21 cellular contexts compared by ENCODE assay signal in genomic region chr5:123808841-123809240, GRCh38.
DNase-seq lines count a peak whose midpoint lies in the region; ATAC-seq and TF ChIP-seq lines count a peak whose summit lies in the region.
"Had no signal": no experiment of that assay in that cellular context is flagged by ENCODE, and none has a peak within 500 bp of the region (broad histone marks: within the 10 kb centered on the region; RNA-seq: fewer than 3 reads in every experiment).

No MANE protein-coding gene starts in this region.

- H3K27ac ChIP-seq in BLaER1: peak overlapping the region; percentile 89; the same call in 1 of the 2 replicates
- H3K27ac ChIP-seq in HUES48 (ENCODE audit: low read depth, low read length): peak overlapping the region; percentile 44
- H3K27ac ChIP-seq in ectodermal cell (ENCODE audit: insufficient read depth, low read depth, low read length, poor library complexity, severe bottlenecking): peak overlapping the region; percentile 46
- H3K27ac ChIP-seq in neural progenitor cell: no peak overlapping the region
- H3K27ac ChIP-seq: coronary artery, lower lobe of right lung, SJCRH30, spleen, suprapubic skin had no signal

- no peaks in the 10 kb centered on the region for H3K27me3 ChIP-seq in BLaER1
- no peaks in the 10 kb centered on the region for H3K27me3 ChIP-seq in HUES48 (ENCODE audit: control insufficient read depth, insufficient read depth, low read length)
- no peaks in the 10 kb centered on the region for H3K27me3 ChIP-seq in ectodermal cell (ENCODE audit: control insufficient read depth, insufficient read depth, low read length, poor library complexity, severe bottlenecking)
- H3K27me3 ChIP-seq in neural progenitor cell: no peaks in the 10 kb centered on the region
- H3K27me3 ChIP-seq: gastrocnemius medialis, MG63, SJCRH30, spleen, suprapubic skin had no signal

- no peak overlapping the region; the same call in 1 of the 2 replicates for H3K9ac ChIP-seq in BLaER1
- H3K9ac ChIP-seq in HUES48 (ENCODE audit: low read depth, low read length): no peak overlapping the region
- no peak overlapping the region for H3K9ac ChIP-seq in neural progenitor cell

- TF ChIP-seq CTCF in neural progenitor cell (IDR thresholded peaks at IDR 0.05) (no peak), mesothelial cell of epicardium (IDR thresholded peaks at IDR 0.05; ENCODE audit: unreplicated experiment) (no peak)

- no peaks in the 10 kb centered on the region for H3K9me3 ChIP-seq in BLaER1
- no peaks in the 10 kb centered on the region for H3K9me3 ChIP-seq in HUES48 (ENCODE audit: control insufficient read depth, insufficient read depth, low read length)
- H3K9me3 ChIP-seq in ectodermal cell (ENCODE audit: control insufficient read depth, low read length): no peaks in the 10 kb centered on the region
- no peaks in the 10 kb centered on the region for H3K9me3 ChIP-seq in neural progenitor cell (ENCODE audit: low read depth)
- H3K9me3 ChIP-seq: gastrocnemius medialis, lower lobe of right lung, MG63, SJCRH30, spleen, suprapubic skin had no signal

- H3K4me1 ChIP-seq in BLaER1 (peaks cover 79% of the 10 kb centered on the region), HUES48 (ENCODE audit: control insufficient read depth, insufficient read depth, low read length) (peaks cover 66% of the 10 kb centered on the region), ectodermal cell (ENCODE audit: control insufficient read depth, insufficient read depth, low read length) (peaks cover 54% of the 10 kb centered on the region), neural progenitor cell (peaks cover 56% of the 10 kb centered on the region)

- no peaks in the 10 kb centered on the region for H3K36me3 Mint-ChIP-seq in neural progenitor cell
- no peaks in the 10 kb centered on the region for H3K36me3 Mint-ChIP-seq in activated T-helper 1 cell treated with anti-CD3 and anti-CD28 coated beads, Interleukin-12 subunit alpha, Interleukin-12 subunit beta, Interleukin-2, Interleukin-4 antibody, amounts not matched to agents 30 ng/mL and 10 ng/mL and 1 ng/mL, durations not matched to agents 14 hours and 24 hours and 36 hours (ENCODE audit: low read depth)
- H3K36me3 Mint-ChIP-seq in mesothelial cell of epicardium: no peaks in the 10 kb centered on the region
- H3K36me3 Mint-ChIP-seq: stimulated activated effector memory CD8-positive, alpha-beta T cell treated with anti-CD3 and anti-CD28 coated beads, Interleukin-12 subunit alpha, Interleukin-12 subunit beta, amount 100 ng/mL, for 72 hours had no signal

- H4K20me1 ChIP-seq in BLaER1 (no peaks in the 10 kb centered on the region), neural progenitor cell (ENCODE audit: low read depth) (no peaks in the 10 kb centered on the region)

- H3K4me2 ChIP-seq in BLaER1: peak overlapping the region; percentile 84
- H3K4me2 ChIP-seq in neural progenitor cell: no peak overlapping the region

- H3F3A ChIP-seq in neural progenitor cell (ENCODE audit: low read depth): no peaks in the 10 kb centered on the region

- DNase-seq in neural progenitor cell (ENCODE audit: low spot score) (no peak), mesothelial cell of epicardium (ENCODE audit: low spot score in 2 of 2, unreplicated experiment in 2 of 2) (no peak)
- no peak for DNase-seq in activated T-helper 1 cell treated with anti-CD3 and anti-CD28 coated beads, Interleukin-12 subunit alpha, Interleukin-12 subunit beta, Interleukin-2, Interleukin-4 antibody, amounts not matched to agents 30 ng/mL and 10 ng/mL and 1 ng/mL, durations not matched to agents 14 hours and 24 hours and 36 hours (ENCODE audit: low spot score)
- DNase-seq: activated CD4-positive, CD25-positive, alpha-beta regulatory T cell treated with anti-CD3 and anti-CD28 coated beads, Interleukin-2, amount 50 U/mL, for 72 hours; activated CD8-positive, alpha-beta T cell treated with anti-CD3 and anti-CD28 coated beads, Interleukin-2, amount 10 ng/mL, durations not matched to agents 7 days and 5 days; activated gamma-delta T cell; EL; gastrocnemius medialis; lower lobe of right lung; MG63; occipital lobe; SJCRH30; spleen; stimulated activated CD4-positive, alpha-beta T cell treated with anti-CD3 and anti-CD28 coated beads, Interleukin-2, amount 100 ng/mL, for 48 hours had no signal

- no peaks in the 10 kb centered on the region for H3K36me3 ChIP-seq in BLaER1
- no peaks in the 10 kb centered on the region for H3K36me3 ChIP-seq in HUES48 (ENCODE audit: control insufficient read depth, insufficient read depth, low read length)
- no peaks in the 10 kb centered on the region for H3K36me3 ChIP-seq in ectodermal cell (ENCODE audit: control insufficient read depth, insufficient read depth, low read length)
- H3K36me3 ChIP-seq in neural progenitor cell: no peaks in the 10 kb centered on the region
- H3K36me3 ChIP-seq: gastrocnemius medialis, lower lobe of right lung, MG63, SJCRH30, spleen, suprapubic skin had no signal

- peaks cover 4% of the 10 kb centered on the region for H3K27me3 Mint-ChIP-seq in neural progenitor cell (ENCODE audit: insufficient read depth, low read depth)
- H3K27me3 Mint-ChIP-seq in activated T-helper 1 cell treated with anti-CD3 and anti-CD28 coated beads, Interleukin-12 subunit alpha, Interleukin-12 subunit beta, Interleukin-2, Interleukin-4 antibody, amounts not matched to agents 30 ng/mL and 10 ng/mL and 1 ng/mL, durations not matched to agents 14 hours and 24 hours and 36 hours (ENCODE audit: insufficient read depth): no peaks in the 10 kb centered on the region
- H3K27me3 Mint-ChIP-seq in mesothelial cell of epicardium (ENCODE audit: low read depth): no peaks in the 10 kb centered on the region

- ATAC-seq in GM18505 (IDR thresholded peaks at IDR 0.05; ENCODE audit: unreplicated experiment): no peak
- ATAC-seq: activated CD8-positive, alpha-beta T cell treated with anti-CD3 and anti-CD28 coated beads, Interleukin-2, amount 10 ng/mL, durations not matched to agents 7 days and 5 days; gastrocnemius medialis; stimulated activated effector memory CD8-positive, alpha-beta T cell treated with anti-CD3 and anti-CD28 coated beads, Interleukin-12 subunit alpha, Interleukin-12 subunit beta, amount 100 ng/mL, for 72 hours had no signal

- H3K27ac Mint-ChIP-seq in neural progenitor cell: peak overlapping the region; percentile 78
- H3K27ac Mint-ChIP-seq in activated T-helper 1 cell treated with anti-CD3 and anti-CD28 coated beads, Interleukin-12 subunit alpha, Interleukin-12 subunit beta, Interleukin-2, Interleukin-4 antibody, amounts not matched to agents 30 ng/mL and 10 ng/mL and 1 ng/mL, durations not matched to agents 14 hours and 24 hours and 36 hours: no peak overlapping the region
- H3K27ac Mint-ChIP-seq in mesothelial cell of epicardium: no peak overlapping the region
- H3K27ac Mint-ChIP-seq: activated CD8-positive, alpha-beta T cell treated with anti-CD3 and anti-CD28 coated beads, Interleukin-2, amount 10 ng/mL, durations not matched to agents 7 days and 5 days; stimulated activated effector memory CD8-positive, alpha-beta T cell treated with anti-CD3 and anti-CD28 coated beads, Interleukin-12 subunit alpha, Interleukin-12 subunit beta, amount 100 ng/mL, for 72 hours had no signal

- intact Hi-C loops in activated T-helper 1 cell treated with anti-CD3 and anti-CD28 coated beads, Interleukin-12 subunit alpha, Interleukin-12 subunit beta, Interleukin-2, Interleukin-4 antibody, amounts not matched to agents 30 ng/mL and 10 ng/mL and 1 ng/mL, durations not matched to agents 14 hours and 24 hours and 36 hours (cut with micrococcal nuclease): no loop called here

- WGBS in ectodermal cell, 2 experiments: 60 to 68% methylated on average over 1 of the region's 1 CpG

- no peaks in the 10 kb centered on the region for H3K9me3 Mint-ChIP-seq in neural progenitor cell
- no peaks in the 10 kb centered on the region for H3K9me3 Mint-ChIP-seq in activated T-helper 1 cell treated with anti-CD3 and anti-CD28 coated beads, Interleukin-12 subunit alpha, Interleukin-12 subunit beta, Interleukin-2, Interleukin-4 antibody, amounts not matched to agents 30 ng/mL and 10 ng/mL and 1 ng/mL, durations not matched to agents 14 hours and 24 hours and 36 hours
- no peaks in the 10 kb centered on the region for H3K9me3 Mint-ChIP-seq in mesothelial cell of epicardium

- H3K4me3 Mint-ChIP-seq in neural progenitor cell: no peak overlapping the region
- no peak overlapping the region for H3K4me3 Mint-ChIP-seq in activated T-helper 1 cell treated with anti-CD3 and anti-CD28 coated beads, Interleukin-12 subunit alpha, Interleukin-12 subunit beta, Interleukin-2, Interleukin-4 antibody, amounts not matched to agents 30 ng/mL and 10 ng/mL and 1 ng/mL, durations not matched to agents 14 hours and 24 hours and 36 hours
- no peak overlapping the region for H3K4me3 Mint-ChIP-seq in mesothelial cell of epicardium
- H3K4me3 Mint-ChIP-seq: activated CD8-positive, alpha-beta T cell treated with anti-CD3 and anti-CD28 coated beads, Interleukin-2, amount 10 ng/mL, durations not matched to agents 7 days and 5 days; stimulated activated effector memory CD8-positive, alpha-beta T cell treated with anti-CD3 and anti-CD28 coated beads, Interleukin-12 subunit alpha, Interleukin-12 subunit beta, amount 100 ng/mL, for 72 hours had no signal

- no peak for TF ChIP-seq POLR2A in GM18505 (IDR thresholded peaks at IDR 0.05; ENCODE audit: borderline replicate concordance, extremely low read depth, insufficient read depth, insufficient read length)

- peak overlapping the region; percentile 39 for H2AFZ ChIP-seq in neural progenitor cell (replicated peaks)

- H3K4me1 Mint-ChIP-seq in neural progenitor cell (peaks cover 72% of the 10 kb centered on the region), mesothelial cell of epicardium (peaks cover 58% of the 10 kb centered on the region)
- no peaks in the 10 kb centered on the region for H3K4me1 Mint-ChIP-seq in activated T-helper 1 cell treated with anti-CD3 and anti-CD28 coated beads, Interleukin-12 subunit alpha, Interleukin-12 subunit beta, Interleukin-2, Interleukin-4 antibody, amounts not matched to agents 30 ng/mL and 10 ng/mL and 1 ng/mL, durations not matched to agents 14 hours and 24 hours and 36 hours (ENCODE audit: low read depth)
- H3K4me1 Mint-ChIP-seq: stimulated activated effector memory CD8-positive, alpha-beta T cell treated with anti-CD3 and anti-CD28 coated beads, Interleukin-12 subunit alpha, Interleukin-12 subunit beta, amount 100 ng/mL, for 72 hours had no signal

- H3K4me3 ChIP-seq in BLaER1: no peak overlapping the region
- H3K4me3 ChIP-seq in HUES48 (ENCODE audit: low read depth, low read length): no peak overlapping the region
- H3K4me3 ChIP-seq in ectodermal cell (ENCODE audit: insufficient read depth, low read depth, low read length): no peak overlapping the region
- H3K4me3 ChIP-seq in neural progenitor cell: no peak overlapping the region
- H3K4me3 ChIP-seq: coronary artery, gastrocnemius medialis, lower lobe of right lung, MG63, SJCRH30, spleen, suprapubic skin had no signal

- no peaks in the 10 kb centered on the region for H3K79me2 ChIP-seq in neural progenitor cell (ENCODE audit: low read depth)
